In genomic region chr6:130183271-130184222, GRCh38 we compare ENCODE assay signal across 10 cellular contexts. TPM values are rescaled to one million over a fixed set of nuclear protein-coding genes. Genes with fewer than 3 reads are reported as not detected.
DNase-seq lines count a peak whose midpoint lies in the region; ATAC-seq and TF ChIP-seq lines count a peak whose summit lies in the region.
"Had no signal": no experiment of that assay in that cellular context is flagged by ENCODE, and none has a peak within 500 bp of the region (broad histone marks: within the 10 kb centered on the region; RNA-seq: fewer than 3 reads in every experiment).

No MANE protein-coding gene starts in this region.

- H3K27me3 Mint-ChIP-seq in activated CD4-positive, alpha-beta memory T cell treated with anti-CD3 and anti-CD28 coated beads for 36 hours, result no peaks in the 10 kb centered on the region
- no peaks in the 10 kb centered on the region for H3K27me3 Mint-ChIP-seq in stimulated activated naive CD8-positive, alpha-beta T cell treated with anti-CD3 and anti-CD28 coated beads, Interleukin-15, amount 100 ng/mL, for 72 hours

- CTCF ChIA-PET in activated CD4-positive, alpha-beta memory T cell treated with anti-CD3 and anti-CD28 coated beads for 36 hours (lab: Charles Lee), result interaction anchor here (0.7 to 1.0 kb wide), 2 partner anchors 98 to 99 kb away, joined by 3 read pairs; no protein-coding TSS in a partner anchor

- no peak overlapping the region for H3K27ac ChIP-seq in lower lobe of right lung
- H3K27ac ChIP-seq: right lobe of liver had no signal

- H3K9me3 Mint-ChIP-seq in activated CD4-positive, alpha-beta memory T cell treated with anti-CD3 and anti-CD28 coated beads for 36 hours, result no peaks in the 10 kb centered on the region
- H3K9me3 Mint-ChIP-seq in stimulated activated naive CD8-positive, alpha-beta T cell treated with anti-CD3 and anti-CD28 coated beads, Interleukin-15, amount 100 ng/mL, for 72 hours, result no peaks in the 10 kb centered on the region

- H3K36me3 Mint-ChIP-seq in activated CD4-positive, alpha-beta memory T cell treated with anti-CD3 and anti-CD28 coated beads for 36 hours, result peaks cover 5% of the 10 kb centered on the region

- no peaks in the 10 kb centered on the region for H3K27me3 ChIP-seq in lower lobe of right lung (ENCODE audit: low read depth)
- H3K27me3 ChIP-seq: right lobe of liver had no signal

- H3K27ac Mint-ChIP-seq in activated CD4-positive, alpha-beta memory T cell treated with anti-CD3 and anti-CD28 coated beads for 36 hours, result peak overlapping the region; percentile 77
- peak overlapping the region; percentile 66 to 95 for H3K27ac Mint-ChIP-seq in stimulated activated naive CD8-positive, alpha-beta T cell treated with anti-CD3 and anti-CD28 coated beads, Interleukin-15, amount 100 ng/mL, for 72 hours

- no peaks in the 10 kb centered on the region for H3K36me3 ChIP-seq in lower lobe of right lung
- H3K36me3 ChIP-seq: right lobe of liver had no signal

- POLR2A ChIA-PET in activated CD4-positive, alpha-beta memory T cell treated with anti-CD3 and anti-CD28 coated beads for 36 hours (lab: Charles Lee), result interaction anchor here (0.6 kb wide), 1 partner anchor 62 kb away, joined by 3 read pairs; no protein-coding TSS in a partner anchor

- intact Hi-C loops in activated CD4-positive, alpha-beta memory T cell treated with anti-CD3 and anti-CD28 coated beads for 36 hours (cut with micrococcal nuclease), result loop anchor here (1.0 kb wide), 1 partner anchor 45 kb away; no protein-coding TSS in a partner anchor
- intact Hi-C loops in lower lobe of right lung (cut with DNase I), result no loop called here

- no peak overlapping the region for H3K4me3 ChIP-seq in lower lobe of right lung
- H3K4me3 ChIP-seq: right lobe of liver had no signal

- H3K4me3 Mint-ChIP-seq in activated CD4-positive, alpha-beta memory T cell treated with anti-CD3 and anti-CD28 coated beads for 36 hours, result peak overlapping the region; percentile 52
- peak overlapping the region; percentile 73 to 79 for H3K4me3 Mint-ChIP-seq in stimulated activated naive CD8-positive, alpha-beta T cell treated with anti-CD3 and anti-CD28 coated beads, Interleukin-15, amount 100 ng/mL, for 72 hours

- DNase-seq in stimulated activated CD4-positive, alpha-beta T cell treated with anti-CD3 and anti-CD28 coated beads, Interleukin-1b, Interleukin-23, amount 100 ng/mL, for 48 hours, result peak; percentile 19
- DNase-seq in stimulated activated CD4-positive, alpha-beta T cell treated with anti-CD3 and anti-CD28 coated beads, Interleukin-2, amount 100 ng/mL, for 48 hours, result no peak
- DNase-seq in activated CD4-positive, alpha-beta memory T cell treated with anti-CD3 and anti-CD28 coated beads for 36 hours, result peak; percentile 61
- no peak for DNase-seq in lower lobe of right lung
- DNase-seq in stimulated activated naive CD8-positive, alpha-beta T cell treated with anti-CD3 and anti-CD28 coated beads, Interleukin-15, amount 100 ng/mL, for 72 hours, result peak; percentile 20 to 57
- DNase-seq in left lobe of liver (ENCODE audit: low spot score), result no peak
- no peak for DNase-seq in NCI-H2081 (lab: John Stamatoyannopoulos, UW)
- DNase-seq: NCI-H187 treated with DMSO at 0.1 percent for 48 hours, right lobe of liver had no signal

- peaks cover 40% of the 10 kb centered on the region for H3K4me1 Mint-ChIP-seq in activated CD4-positive, alpha-beta memory T cell treated with anti-CD3 and anti-CD28 coated beads for 36 hours (ENCODE audit: low read depth)
- peaks cover 38% of the 10 kb centered on the region for H3K4me1 Mint-ChIP-seq in stimulated activated naive CD8-positive, alpha-beta T cell treated with anti-CD3 and anti-CD28 coated beads, Interleukin-15, amount 100 ng/mL, for 72 hours

- no peaks in the 10 kb centered on the region for H3K4me1 ChIP-seq in lower lobe of right lung
- H3K4me1 ChIP-seq: right lobe of liver had no signal

- peak; percentile 43 to 45 for ATAC-seq in lower lobe of right lung
- ATAC-seq in stimulated activated naive CD8-positive, alpha-beta T cell treated with anti-CD3 and anti-CD28 coated beads, Interleukin-15, amount 100 ng/mL, for 72 hours, result peak; percentile 92
- ATAC-seq in left lobe of liver, result no peak
- no peak for ATAC-seq in HG03469 (IDR thresholded peaks at IDR 0.05; ENCODE audit: unreplicated experiment)

- no peak for TF ChIP-seq CTCF in lower lobe of right lung (IDR thresholded peaks at IDR 0.05)

- H3K9me3 ChIP-seq in lower lobe of right lung, result no peaks in the 10 kb centered on the region
- H3K9me3 ChIP-seq: right lobe of liver had no signal

RNA-seq across cellular contexts. Expression of gene SAMD3, which starts 39.2 kb away (rescaled TPM):
- 1 to 10 TPM; 3.7 to 3.8 TPM for total RNA-seq in activated CD4-positive, alpha-beta memory T cell treated with anti-CD3 and anti-CD28 coated beads for 36 hours
- 5.5 TPM for total RNA-seq in lower lobe of right lung
- total RNA-seq in left lobe of liver, result 0.30 TPM

Comparison
In these comparisons a context has a peak if more than half of its experiments do, and no peak if none do; other contexts are left out.
1. DNase-seq: peak in stimulated activated CD4-positive, alpha-beta T cell treated with anti-CD3 and anti-CD28 coated beads, Interleukin-1b, Interleukin-23, amount 100 ng/mL, for 48 hours (single experiment), activated CD4-positive, alpha-beta memory T cell treated with anti-CD3 and anti-CD28 coated beads for 36 hours (single experiment) and stimulated activated naive CD8-positive, alpha-beta T cell treated with anti-CD3 and anti-CD28 coated beads, Interleukin-15, amount 100 ng/mL, for 72 hours (2 of 2); none in stimulated activated CD4-positive, alpha-beta T cell treated with anti-CD3 and anti-CD28 coated beads, Interleukin-2, amount 100 ng/mL, for 48 hours (0 of 2), lower lobe of right lung (single experiment), left lobe of liver (single experiment) and NCI-H2081 (0 of 2).
2. ATAC-seq: peak in lower lobe of right lung (2 of 2) and stimulated activated naive CD8-positive, alpha-beta T cell treated with anti-CD3 and anti-CD28 coated beads, Interleukin-15, amount 100 ng/mL, for 72 hours (single experiment); none in left lobe of liver (single experiment) and HG03469 (single experiment).